ENCODE assay signal across 1 cellular context in genomic region chr10:122327237-122328206, GRCh38.
A peak's percentile ranks its signal among the peaks of the same experiment; 100 is the strongest.
TF ChIP-seq lines count a peak whose summit lies in the region.

No MANE protein-coding gene starts in this region.

TF ChIP-seq in HepG2, 621 proteins besides CTCF, POLR2A, EP300 and RAD21:
- TF ChIP-seq ZNF687 (CRISPR knock-in tag; IDR thresholded peaks at IDR 0.05): peak; percentile 59
- TF ChIP-seq MYPOP (CRISPR knock-in tag; IDR thresholded peaks at IDR 0.05): no peak
- TF ChIP-seq ZNF383 (CRISPR knock-in tag; IDR thresholded peaks at IDR 0.05; ENCODE audit: borderline replicate concordance): no peak
- TF ChIP-seq ZNF10 (CRISPR knock-in tag; IDR thresholded peaks at IDR 0.05; ENCODE audit: borderline replicate concordance, low read depth): no peak
- TF ChIP-seq KDM5B (CRISPR knock-in tag; IDR thresholded peaks at IDR 0.05; ENCODE audit: borderline replicate concordance): 0 out of 2 replicates have a peak, but pooled peaks have one; percentile 31
- peak; percentile 52 for TF ChIP-seq FOSL2 (CRISPR knock-in tag; IDR thresholded peaks at IDR 0.05)
- no peak for TF ChIP-seq ELF4 (CRISPR knock-in tag; IDR thresholded peaks at IDR 0.05; ENCODE audit: borderline replicate concordance)
